8 cellular contexts compared by ENCODE assay signal in the genomic region with DNA sequence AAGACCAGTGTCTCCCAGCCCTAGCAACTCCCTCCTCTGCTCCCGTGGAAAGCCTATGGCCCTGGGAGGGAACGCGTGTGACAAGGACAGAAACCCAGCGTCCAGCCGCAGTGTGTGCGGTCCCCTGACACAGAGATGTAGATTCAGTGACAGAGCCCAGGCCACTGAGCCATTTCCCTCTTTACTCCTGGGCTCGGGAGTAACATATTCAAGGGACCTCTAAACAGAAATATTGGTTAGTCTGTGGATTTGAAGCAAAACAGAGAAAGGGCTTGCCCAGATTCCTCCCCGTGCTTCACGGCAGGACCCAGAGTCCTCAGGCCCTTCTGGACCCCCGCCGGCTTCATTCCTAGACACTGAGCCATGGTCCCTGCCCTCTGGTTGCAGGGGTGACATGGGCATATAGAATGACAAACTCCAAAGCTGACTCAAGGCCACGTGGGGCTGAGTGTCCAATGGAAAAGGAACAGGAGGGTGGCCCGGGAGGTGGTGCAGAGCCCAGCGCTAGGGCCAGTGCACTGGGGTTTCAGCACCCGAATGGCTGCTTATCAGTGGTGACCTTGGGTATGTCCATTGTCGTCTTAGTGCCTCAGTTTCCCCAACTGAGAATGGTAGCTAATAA.
"Had no signal": no experiment of that assay in that cellular context is flagged by ENCODE, and none has a peak within 500 bp of the region (broad histone marks: within the 10 kb centered on the region; RNA-seq: fewer than 3 reads in every experiment).

No MANE protein-coding gene starts in this region.

- DNase-seq: GM23248, GOT3, H7, HFFc6 had no signal

- H3K9ac ChIP-seq: GM23248 had no signal

- ATAC-seq: HCT116, HepG2 had no signal

- H3K9me3 ChIP-seq: HAP-1 had no signal

- H3K4me3 ChIP-seq: GM23248, HAP-1 had no signal

- H2AFZ ChIP-seq: GM23248 had no signal

- H3K27ac ChIP-seq: GM23248, HL-60 had no signal

- FAIRE-seq: HepG2 had no signal

- H3K4me1 ChIP-seq: HAP-1 had no signal

- H3K36me3 ChIP-seq: HAP-1 had no signal
